ENCODE assay signal across 19 cellular contexts in genomic region chr1:116357487-116357886, GRCh38. TPM values are rescaled to one million over a fixed set of nuclear protein-coding genes. Genes with fewer than 3 reads are reported as not detected.
A peak's percentile ranks its signal among the peaks of the same experiment; 100 is the strongest.
DNase-seq lines count a peak whose midpoint lies in the region; ATAC-seq, FAIRE-seq and TF ChIP-seq lines count a peak whose summit lies in the region.
"Had no signal": no experiment of that assay in that cellular context is flagged by ENCODE, and none has a peak within 500 bp of the region (broad histone marks: within the 10 kb centered on the region; RNA-seq: fewer than 3 reads in every experiment).

No MANE protein-coding gene starts in this region.

- no peak for DNase-seq in A549 (ENCODE audit: low read depth in 1 of 2, low spot score in 1 of 2)
- no peak for DNase-seq in GM19239 (ENCODE audit: insufficient read length, low spot score)
- no peak for DNase-seq in PC-9
- DNase-seq in endothelial cell of umbilical vein (ENCODE audit: low read depth, low spot score) = peak; percentile 12
- no peak for DNase-seq in hepatic stellate cell (ENCODE audit: low spot score)
- no peak for DNase-seq in NCI-H1694 treated with DMSO at 0.1 percent for 48 hours (lab: John Stamatoyannopoulos, UW)
- no peak for DNase-seq in SK-N-SH
- DNase-seq in posterior cingulate gyrus = no peak
- DNase-seq: CD8-positive, alpha-beta memory T cell; DMS79 treated with DMSO at 0.1 percent for 48 hours; KG1; MV-4-11; NCI-H187; NCI-H2107; NCI-H345; NCI-H524 treated with DMSO at 0.1 percent for 48 hours had no signal

- H3K4me3 ChIP-seq in A549 (no peak overlapping the region), PC-9 (no peak overlapping the region), endothelial cell of umbilical vein (replicated peaks in 1 of 3; ENCODE audit: insufficient read depth in 1 of 3, low read depth in 1 of 3, low read length in 3 of 3) (no peak overlapping the region), SK-N-SH (ENCODE audit: low read depth in 2 of 2, low read length in 1 of 2) (no peak overlapping the region)
- H3K4me3 ChIP-seq: BLaER1 treated with 17β-estradiol and CSF1 and Interleukin-3, amounts not matched to agents 10 nM and 100 nM had no signal

- H3K4me1 ChIP-seq in A549 (0 out of 3 replicates have a peak, but pooled peaks cover 10% of the 10 kb centered on the region), PC-9 (replicated peaks; ENCODE audit: insufficient read depth) (peaks cover 56% of the 10 kb centered on the region), endothelial cell of umbilical vein (ENCODE audit: control insufficient read depth, extremely low read depth, insufficient read depth, low read length) (peaks cover 21% of the 10 kb centered on the region), SK-N-SH (ENCODE audit: control insufficient read depth in 1 of 2, insufficient read depth in 2 of 2, low read depth in 1 of 2, low read length in 1 of 2) (peaks cover 2 to 19% of the 10 kb centered on the region in 2 experiments; a peak in 3 of 4 replicates)

- dilution Hi-C loops in endothelial cell of umbilical vein (cut with MboI; ENCODE audit: extremely low pct_ligation_motif_present, low sequenced_read_pairs) = no loop called here

- BruUV-seq in PC-9 (replicated peaks; lab: Mats Ljungman, UMichigan) = no TSS peak
- BruUV-seq in endothelial cell of umbilical vein (replicated peaks; lab: Mats Ljungman, UMichigan) = no TSS peak

- CTCF ChIA-PET in A549 (lab: Yijun Ruan, JAX) = interaction anchor here (0.9 to 1.5 kb wide), 3 partner anchors 127 to 218 kb away, joined by 3 to 5 read pairs (median 4); no protein-coding TSS in a partner anchor
- CTCF ChIA-PET in PC-9 (lab: Charles Lee) = no interaction called here
- CTCF ChIA-PET in endothelial cell of umbilical vein (lab: Charles Lee) = interaction anchor here (1.0 to 4.9 kb wide), 4 partner anchors 13 to 219 kb away, joined by 4 to 78 read pairs (median 10); no protein-coding TSS in a partner anchor
- CTCF ChIA-PET in SK-N-SH (lab: Yijun Ruan, JAX) = interaction anchor here (0.9 to 1.0 kb wide), 2 partner anchors 128 to 205 kb away, joined by 3 read pairs; no protein-coding TSS in a partner anchor

- H3K27ac ChIP-seq in A549 (no peak overlapping the region), PC-9 (peak overlapping the region; percentile 50), endothelial cell of umbilical vein (ENCODE audit: insufficient read depth, low read depth, low read length) (peak overlapping the region; percentile 58), SK-N-SH (ENCODE audit: low read depth in 2 of 2, low read length in 1 of 2) (no peak overlapping the region)
- H3K27ac ChIP-seq: BLaER1 treated with 17β-estradiol and CSF1 and Interleukin-3, amounts not matched to agents 10 nM and 100 nM had no signal

- TF ChIP-seq RAD21 in A549 (conservative IDR thresholded peaks at IDR 0.05 in 1 of 2, IDR thresholded peaks at IDR 0.05 in 1 of 2) (no peak), SK-N-SH (IDR thresholded peaks at IDR 0.05; ENCODE audit: low read length) (no peak)

- no peaks in the 10 kb centered on the region for H3K9me1 ChIP-seq in endothelial cell of umbilical vein (replicated peaks; ENCODE audit: control insufficient read depth, extremely low read depth, insufficient read depth, low read length)

- H3K79me2 ChIP-seq in PC-9 (ENCODE audit: low read depth) (no peaks in the 10 kb centered on the region), endothelial cell of umbilical vein (ENCODE audit: control insufficient read depth, insufficient read depth, low read length) (no peaks in the 10 kb centered on the region), SK-N-SH (ENCODE audit: insufficient read depth) (no peaks in the 10 kb centered on the region)

- H3F3A ChIP-seq in PC-9 (ENCODE audit: insufficient read depth, low read depth) (peaks cover 28% of the 10 kb centered on the region), SK-N-SH (replicated peaks; ENCODE audit: insufficient read depth) (no peaks in the 10 kb centered on the region)

- FAIRE-seq in A549 (lab: Jason Lieb, UNC) = no peak
- peak; percentile 57 for FAIRE-seq in GM19239 (lab: Jason Lieb, UNC)
- peak; percentile 31 for FAIRE-seq in endothelial cell of umbilical vein (lab: Jason Lieb, UNC)
- FAIRE-seq: G401.6 had no signal

- H3K27me3 ChIP-seq in PC-9 (ENCODE audit: insufficient read depth, low read depth) = no peaks in the 10 kb centered on the region
- H3K27me3 ChIP-seq in endothelial cell of umbilical vein (ENCODE audit: control insufficient read depth in 2 of 2, insufficient read depth in 2 of 2, low read length in 2 of 2) = no peaks in the 10 kb centered on the region
- H3K27me3 ChIP-seq in SK-N-SH (ENCODE audit: insufficient read depth) = no peaks in the 10 kb centered on the region
- H3K27me3 ChIP-seq: BLaER1 treated with 17β-estradiol and CSF1 and Interleukin-3, amounts not matched to agents 10 nM and 100 nM had no signal

- H4K20me1 ChIP-seq in PC-9 (ENCODE audit: insufficient read depth) (no peaks in the 10 kb centered on the region), endothelial cell of umbilical vein (replicated peaks; ENCODE audit: control insufficient read depth, extremely low read depth, insufficient read depth, low read length) (no peaks in the 10 kb centered on the region), SK-N-SH (ENCODE audit: insufficient read depth) (no peaks in the 10 kb centered on the region)
- H4K20me1 ChIP-seq: BLaER1 treated with 17β-estradiol and CSF1 and Interleukin-3, amounts not matched to agents 10 nM and 100 nM had no signal

- no peak for TF ChIP-seq CTCF in A549 (IDR thresholded peaks at IDR 0.05)
- no peak for TF ChIP-seq CTCF in PC-9 (conservative IDR thresholded peaks at IDR 0.05)
- no peak for TF ChIP-seq CTCF in endothelial cell of umbilical vein (IDR thresholded peaks at IDR 0.05; ENCODE audit: extremely low read depth in 1 of 2, insufficient read depth in 1 of 2, low read depth in 1 of 2, low read length in 2 of 2)
- TF ChIP-seq CTCF in SK-N-SH (IDR thresholded peaks at IDR 0.05) = no peak

- TF ChIP-seq EP300 in A549 (IDR thresholded peaks at IDR 0.05) = no peak
- TF ChIP-seq EP300 in SK-N-SH (IDR thresholded peaks at IDR 0.05; ENCODE audit: borderline replicate concordance in 1 of 2, low read depth in 1 of 2, low read length in 1 of 2) = no peak

- 75% methylated on average over 1 of the region's 1 CpG for WGBS in A549 (ENCODE audit: missing lambda C conversion rate)
- WGBS in SK-N-SH (ENCODE audit: low lambda C conversion rate) = 82% methylated on average over 1 of the region's 1 CpG

- intact Hi-C loops in PC-9 (cut with micrococcal nuclease; ENCODE audit: unreplicated experiment) (no loop called here), endothelial cell of umbilical vein (cut with micrococcal nuclease) (loop anchor here (5.0 kb wide), 1 partner anchor 205 kb away; no protein-coding TSS in a partner anchor), posterior cingulate gyrus (cut with DNase I) (no loop called here)

- H3K9me3 ChIP-seq in A549 = no peaks in the 10 kb centered on the region
- H3K9me3 ChIP-seq in PC-9 (ENCODE audit: insufficient read depth, low read depth) = no peaks in the 10 kb centered on the region; the same call in 1 of the 2 replicates
- no peaks in the 10 kb centered on the region for H3K9me3 ChIP-seq in endothelial cell of umbilical vein (replicated peaks; ENCODE audit: control insufficient read depth, insufficient read depth, low read length)
- no peaks in the 10 kb centered on the region for H3K9me3 ChIP-seq in SK-N-SH

- no peak overlapping the region for H3K9ac ChIP-seq in endothelial cell of umbilical vein (replicated peaks; ENCODE audit: extremely low read depth, insufficient read depth, low read length)
- no peak overlapping the region for H3K9ac ChIP-seq in SK-N-SH
- H3K9ac ChIP-seq: BLaER1 treated with 17β-estradiol and CSF1 and Interleukin-3, amounts not matched to agents 10 nM and 100 nM had no signal

- H2AFZ ChIP-seq in PC-9 (no peak overlapping the region), endothelial cell of umbilical vein (ENCODE audit: low read depth, low read length) (peak overlapping the region; percentile 8), SK-N-SH (ENCODE audit: low read depth) (no peak overlapping the region)

- ATAC-seq in A549 = no peak
- ATAC-seq: Right ventricle myocardium inferior had no signal

- no peak overlapping the region for H3K4me2 ChIP-seq in A549
- no peak overlapping the region for H3K4me2 ChIP-seq in PC-9
- no peak overlapping the region for H3K4me2 ChIP-seq in endothelial cell of umbilical vein (ENCODE audit: insufficient read depth, low read length)
- no peak overlapping the region for H3K4me2 ChIP-seq in SK-N-SH

- no peaks in the 10 kb centered on the region for H3K36me3 ChIP-seq in PC-9 (ENCODE audit: low read depth)
- no peaks in the 10 kb centered on the region for H3K36me3 ChIP-seq in endothelial cell of umbilical vein (ENCODE audit: control insufficient read depth in 2 of 2, extremely low read depth in 1 of 2, insufficient read depth in 2 of 2, low read length in 2 of 2)
- no peaks in the 10 kb centered on the region for H3K36me3 ChIP-seq in SK-N-SH (replicated peaks in 1 of 2; ENCODE audit: control insufficient read depth in 1 of 2, insufficient read depth in 2 of 2, low read length in 1 of 2)
- H3K36me3 ChIP-seq: BLaER1 treated with 17β-estradiol and CSF1 and Interleukin-3, amounts not matched to agents 10 nM and 100 nM had no signal

- TF ChIP-seq POLR2A in A549 (IDR thresholded peaks at IDR 0.05; ENCODE audit: low read length) (no peak), endothelial cell of umbilical vein (IDR thresholded peaks at IDR 0.05; ENCODE audit: low read depth, low read length) (no peak)

- no peaks in the 10 kb centered on the region for H3K9me2 ChIP-seq in PC-9 (ENCODE audit: insufficient read depth)
- H3K9me2 ChIP-seq in SK-N-SH = no peaks in the 10 kb centered on the region

- POLR2A ChIA-PET in A549 (lab: Yijun Ruan, JAX) = no interaction called here
- POLR2A ChIA-PET in PC-9 (lab: Charles Lee; ENCODE audit: unreplicated experiment) = no interaction called here
- POLR2A ChIA-PET in endothelial cell of umbilical vein (lab: Charles Lee) = no interaction called here
- POLR2A ChIA-PET in SK-N-SH (lab: Yijun Ruan, JAX) = no interaction called here

RNA-seq across cellular contexts. Expression of gene ATP1A1, which starts 15.6 kb away (rescaled TPM):
- polyA plus RNA-seq in A549 (2011; rRNA removed) = 171 and 188 TPM in 2 replicates
- 86.8 and 87.2 TPM in 2 replicates for polyA plus RNA-seq in A549 (2012; cell fraction: cytosol; rRNA removed)
- polyA plus RNA-seq in A549 (2012; cell fraction: nucleus; rRNA removed) = 122 and 143 TPM in 2 replicates
- 109 to 124 TPM (median 119 TPM) in 3 replicates for polyA plus RNA-seq in A549 (2017; fragmentation: RNase III; extraction: RNeasy Plus Mini Kit Qiagen cat#74134 plus additional on column Dnase treatment)
- polyA minus RNA-seq in A549 (2011; rRNA and poly(A)+ RNA removed) = 205 and 248 TPM in 2 replicates
- 393 and 399 TPM in 2 replicates for total RNA-seq in PC-9 (2021)
- total RNA-seq in endothelial cell of umbilical vein = 263 and 325 TPM in 2 replicates
- 184 and 263 TPM in 2 replicates for polyA plus RNA-seq in endothelial cell of umbilical vein
- 256 and 276 TPM in 2 replicates for polyA plus RNA-seq in endothelial cell of umbilical vein (2011; cell fraction: cytosol; rRNA removed)
- polyA plus RNA-seq in endothelial cell of umbilical vein (2011; cell fraction: nucleus; rRNA removed) = 313 and 354 TPM in 2 replicates
- polyA plus RNA-seq in endothelial cell of umbilical vein (2012) = 243 and 307 TPM in 2 replicates
- polyA minus RNA-seq in endothelial cell of umbilical vein = 602 and 647 TPM in 2 replicates
- polyA minus RNA-seq in endothelial cell of umbilical vein (2011; cell fraction: cytosol; rRNA and poly(A)+ RNA removed) = 106 TPM
- 270 and 431 TPM in 2 replicates for polyA minus RNA-seq in endothelial cell of umbilical vein (2011; cell fraction: nucleus; rRNA and poly(A)+ RNA removed)
- 233 and 235 TPM in 2 replicates for polyA plus RNA-seq in SK-N-SH (2012; rRNA removed)
- 188 and 230 TPM in 2 replicates for polyA plus RNA-seq in SK-N-SH (2012; cell fraction: cytosol; rRNA removed)
- 183 and 211 TPM in 2 replicates for polyA plus RNA-seq in SK-N-SH (2012; cell fraction: nucleus; rRNA removed)

Comparison
In these comparisons a context has a peak if more than half of its experiments do, and no peak if none do; other contexts are left out.
1. H3K27ac ChIP-seq: peak in PC-9 (single experiment) and endothelial cell of umbilical vein (single experiment); none in A549 (0 of 2) and SK-N-SH (0 of 2).